Comparison of ENCODE assay signal across 14 cellular contexts in the genomic region with DNA sequence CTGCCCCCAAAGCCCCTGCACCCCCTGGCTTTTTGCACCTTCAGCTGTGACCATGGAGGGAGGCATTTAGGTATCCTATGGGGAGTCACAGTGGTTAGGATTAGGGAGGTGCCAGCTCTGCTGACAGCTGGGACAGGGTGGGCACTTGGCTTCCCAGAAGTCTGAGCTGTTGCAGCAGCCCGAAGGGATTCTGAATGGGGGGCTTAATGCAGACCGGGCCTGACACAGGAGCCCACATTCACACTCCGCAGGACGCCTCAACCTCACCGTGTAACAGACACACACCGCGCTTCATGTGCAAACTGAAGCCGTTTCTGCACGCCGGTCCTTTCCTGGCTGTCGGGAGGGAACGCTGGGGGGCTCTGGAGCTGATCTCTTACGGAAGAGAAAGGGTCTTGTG. TPM values are rescaled to one million over a fixed set of nuclear protein-coding genes. Genes with fewer than 3 reads are reported as not detected.
DNase-seq lines count a peak whose midpoint lies in the region; ATAC-seq and TF ChIP-seq lines count a peak whose summit lies in the region.
"Had no signal": no experiment of that assay in that cellular context is flagged by ENCODE, and none has a peak within 500 bp of the region (broad histone marks: within the 10 kb centered on the region; RNA-seq: fewer than 3 reads in every experiment).

No MANE protein-coding gene starts in this region.

- no peak for TF ChIP-seq EP300 in SK-N-SH (IDR thresholded peaks at IDR 0.05; ENCODE audit: borderline replicate concordance in 1 of 2, low read depth in 1 of 2, low read length in 1 of 2)

- H3K4me1 ChIP-seq in SK-N-SH (ENCODE audit: control insufficient read depth in 1 of 2, insufficient read depth in 2 of 2, low read depth in 1 of 2, low read length in 1 of 2) = peaks cover 0 to 37% of the 10 kb centered on the region in 2 experiments; a peak in 1 of 4 replicates
- no peaks in the 10 kb centered on the region for H3K4me1 ChIP-seq in OCI-LY7 (ENCODE audit: insufficient read depth, low read length, poor library complexity, severe bottlenecking)

- H3K9me3 Mint-ChIP-seq in activated CD4-positive, alpha-beta memory T cell treated with anti-CD3 and anti-CD28 coated beads for 36 hours = no peaks in the 10 kb centered on the region
- no peaks in the 10 kb centered on the region for H3K9me3 Mint-ChIP-seq in progenitor cell of endocrine pancreas (ENCODE audit: low read depth)
- H3K9me3 Mint-ChIP-seq: activated naive CD4-positive, alpha-beta T cell treated with anti-CD3 and anti-CD28 coated beads, Interleukin-2, amount 50 U/mL, for 72 hours had no signal

- no peak for ATAC-seq in SK-N-SH treated with all-trans-retinoic acid at 6 μM for 48 hours
- no peak for ATAC-seq in Right ventricle myocardium superior (ENCODE audit: poor library complexity)
- ATAC-seq: PC-3 had no signal

- CTCF ChIA-PET in SK-N-SH (lab: Yijun Ruan, JAX) = interaction anchor here (0.9 kb wide), 1 partner anchor 48 kb away, joined by 4 read pairs; no protein-coding TSS in a partner anchor
- CTCF ChIA-PET in activated CD4-positive, alpha-beta memory T cell treated with anti-CD3 and anti-CD28 coated beads for 36 hours (lab: Charles Lee) = interaction anchor here (0.9 to 1.5 kb wide), 3 partner anchors 25 to 359 kb away, joined by 3 to 5 read pairs (median 5); no protein-coding TSS in a partner anchor
- CTCF ChIA-PET in OCI-LY7 (lab: Charles Lee; ENCODE audit: unreplicated experiment) = no interaction called here

- no peaks in the 10 kb centered on the region for H3K27me3 ChIP-seq in SK-N-SH (ENCODE audit: insufficient read depth)

- peak overlapping the region; percentile 13 for H3K4me3 Mint-ChIP-seq in activated CD4-positive, alpha-beta memory T cell treated with anti-CD3 and anti-CD28 coated beads for 36 hours
- peak overlapping the region; percentile 56 for H3K4me3 Mint-ChIP-seq in progenitor cell of endocrine pancreas (ENCODE audit: low read depth)

- H3K4me2 ChIP-seq in SK-N-SH = peak overlapping the region; percentile 71; the same call in 1 of the 2 replicates
- H3K4me2 ChIP-seq in OCI-LY7 (ENCODE audit: low read length) = no peak overlapping the region

- H3K27me3 Mint-ChIP-seq in activated CD4-positive, alpha-beta memory T cell treated with anti-CD3 and anti-CD28 coated beads for 36 hours = peaks cover 45% of the 10 kb centered on the region
- peaks cover 55% of the 10 kb centered on the region for H3K27me3 Mint-ChIP-seq in progenitor cell of endocrine pancreas

- no peak overlapping the region for H3K27ac Mint-ChIP-seq in activated CD4-positive, alpha-beta memory T cell treated with anti-CD3 and anti-CD28 coated beads for 36 hours
- H3K27ac Mint-ChIP-seq in progenitor cell of endocrine pancreas = no peak overlapping the region
- H3K27ac Mint-ChIP-seq: activated naive CD4-positive, alpha-beta T cell treated with anti-CD3 and anti-CD28 coated beads, Interleukin-2, amount 50 U/mL, for 72 hours had no signal

- no peaks in the 10 kb centered on the region; the same call in 1 of the 2 replicates for H3K79me2 ChIP-seq in SK-N-SH (ENCODE audit: insufficient read depth)
- H3K79me2 ChIP-seq in OCI-LY7 (ENCODE audit: insufficient read depth, low read depth, low read length) = no peaks in the 10 kb centered on the region

- H4K20me1 ChIP-seq in SK-N-SH (ENCODE audit: insufficient read depth) (peaks cover 7% of the 10 kb centered on the region; the same call in 1 of the 2 replicates), OCI-LY7 (ENCODE audit: insufficient read depth, low read length) (no peaks in the 10 kb centered on the region)

- DNase-seq in SK-N-SH = no peak
- DNase-seq in activated CD4-positive, alpha-beta memory T cell treated with anti-CD3 and anti-CD28 coated beads for 36 hours = no peak
- DNase-seq in islet precursor cell = peak; percentile 42
- no peak for DNase-seq in progenitor cell of endocrine pancreas (ENCODE audit: low spot score, unreplicated experiment)
- DNase-seq in NCI-H2081 (lab: John Stamatoyannopoulos, UW) = no peak
- DNase-seq in OCI-LY7 (ENCODE audit: low spot score) = no peak
- DNase-seq in Right ventricle myocardium superior = no peak
- DNase-seq: NCI-H2029; PC-3; stimulated activated CD4-positive, alpha-beta T cell treated with anti-CD3 and anti-CD28 coated beads, Interleukin-4, amount 100 ng/mL, for 24 hours had no signal

- H3F3A ChIP-seq in SK-N-SH (replicated peaks; ENCODE audit: insufficient read depth) = peaks cover 7% of the 10 kb centered on the region

- POLR2A ChIA-PET in SK-N-SH (lab: Yijun Ruan, JAX) = interaction anchor here (0.6 to 0.8 kb wide), 2 partner anchors 41 to 1491 kb away, joined by 3 to 7 read pairs; a partner anchor contains a TSS
- POLR2A ChIA-PET in activated CD4-positive, alpha-beta memory T cell treated with anti-CD3 and anti-CD28 coated beads for 36 hours (lab: Charles Lee) = no interaction called here
- POLR2A ChIA-PET in OCI-LY7 (lab: Charles Lee) = no interaction called here

- no TSS peak for BruUV-seq in OCI-LY7 (replicated peaks; lab: Mats Ljungman, UMichigan)

- no peak for TF ChIP-seq CTCF in SK-N-SH (IDR thresholded peaks at IDR 0.05)
- TF ChIP-seq CTCF in progenitor cell of endocrine pancreas (IDR thresholded peaks at IDR 0.05; ENCODE audit: unreplicated experiment) = no peak
- TF ChIP-seq CTCF in OCI-LY7 (conservative IDR thresholded peaks at IDR 0.05; ENCODE audit: low read length) = no peak

- H3K27ac ChIP-seq in SK-N-SH (ENCODE audit: low read depth in 2 of 2, low read length in 1 of 2) (no peak overlapping the region), OCI-LY7 (ENCODE audit: low read depth, low read length, poor library complexity, severe bottlenecking) (no peak overlapping the region)
- H3K27ac ChIP-seq: neutrophil had no signal

- H3K4me3 ChIP-seq in SK-N-SH (ENCODE audit: low read depth in 2 of 2, low read length in 1 of 2) = no peak overlapping the region
- no peak overlapping the region for H3K4me3 ChIP-seq in OCI-LY7 (ENCODE audit: low read depth, low read length, poor library complexity, severe bottlenecking)

- H3K9ac ChIP-seq in SK-N-SH = no peak overlapping the region

- H3K9me2 ChIP-seq in SK-N-SH (no peaks in the 10 kb centered on the region), OCI-LY7 (ENCODE audit: insufficient read depth, low read length) (no peaks in the 10 kb centered on the region)

- intact Hi-C loops in activated CD4-positive, alpha-beta memory T cell treated with anti-CD3 and anti-CD28 coated beads for 36 hours (cut with micrococcal nuclease) = no loop called here
- intact Hi-C loops in OCI-LY7 (cut with micrococcal nuclease; ENCODE audit: unreplicated experiment) = no loop called here
- intact Hi-C loops in Right ventricle myocardium superior (cut with DNase I) = no loop called here

- no peaks in the 10 kb centered on the region for H3K9me3 ChIP-seq in SK-N-SH
- no peaks in the 10 kb centered on the region for H3K9me3 ChIP-seq in OCI-LY7 (ENCODE audit: low read length)
- H3K9me3 ChIP-seq: neutrophil, tibial artery had no signal

- H3K36me3 ChIP-seq in SK-N-SH (replicated peaks in 1 of 2; ENCODE audit: control insufficient read depth in 1 of 2, insufficient read depth in 2 of 2, low read length in 1 of 2) = no peaks in the 10 kb centered on the region
- no peaks in the 10 kb centered on the region for H3K36me3 ChIP-seq in OCI-LY7 (ENCODE audit: insufficient read depth, low read length)
- H3K36me3 ChIP-seq: neutrophil, tibial artery had no signal

- TF ChIP-seq RAD21 in SK-N-SH (IDR thresholded peaks at IDR 0.05; ENCODE audit: low read length) = no peak

- H3K36me3 Mint-ChIP-seq in activated CD4-positive, alpha-beta memory T cell treated with anti-CD3 and anti-CD28 coated beads for 36 hours = peaks cover 3% of the 10 kb centered on the region
- peaks cover 9% of the 10 kb centered on the region for H3K36me3 Mint-ChIP-seq in progenitor cell of endocrine pancreas (ENCODE audit: insufficient read depth)

- 97% methylated on average over 11 of the region's 13 CpGs for WGBS in SK-N-SH (ENCODE audit: low lambda C conversion rate)

- H3K4me1 Mint-ChIP-seq in activated CD4-positive, alpha-beta memory T cell treated with anti-CD3 and anti-CD28 coated beads for 36 hours (ENCODE audit: low read depth) = peaks cover 9% of the 10 kb centered on the region
- peaks cover 7% of the 10 kb centered on the region for H3K4me1 Mint-ChIP-seq in progenitor cell of endocrine pancreas (ENCODE audit: low read depth)

- no peak overlapping the region for H2AFZ ChIP-seq in SK-N-SH (ENCODE audit: low read depth)
- H2AFZ ChIP-seq in OCI-LY7 (ENCODE audit: low read length) = no peak overlapping the region

TF ChIP-seq in SK-N-SH, 30 proteins besides CTCF, POLR2A, EP300 and RAD21 (continues in another document):
- TF ChIP-seq TCF12 (IDR thresholded peaks at IDR 0.05) (no peak), FOSL2 (IDR thresholded peaks at IDR 0.05; ENCODE audit: borderline replicate concordance, low read depth) (no peak), JUND (IDR thresholded peaks at IDR 0.05) (no peak)

TF ChIP-seq in SK-N-SH treated with all-trans-retinoic acid at 6 μM for 48 hours, 23 proteins besides CTCF, POLR2A, EP300 and RAD21 (continues in another document):
- TF ChIP-seq ISL1 (CRISPR knock-in tag; IDR thresholded peaks at IDR 0.05) (no peak), TOX (CRISPR knock-in tag; IDR thresholded peaks at IDR 0.05; ENCODE audit: borderline replicate concordance) (no peak), ZNF565 (CRISPR knock-in tag; conservative IDR thresholded peaks at IDR 0.05; ENCODE audit: low read depth) (no peak)

RNA-seq across cellular contexts. Expression of a gene that starts 1.9 kb away (rescaled TPM):
- polyA plus RNA-seq in SK-N-SH (2012; rRNA removed) = 15.9 and 20.6 TPM in 2 replicates
- 8.4 and 13.2 TPM in 2 replicates for polyA plus RNA-seq in SK-N-SH (2012; cell fraction: cytosol; rRNA removed)
- polyA plus RNA-seq in SK-N-SH (2012; cell fraction: nucleus; rRNA removed) = 103 and 177 TPM in 2 replicates
- 1 to 10 TPM; 5.9 to 6.6 TPM for total RNA-seq in activated CD4-positive, alpha-beta memory T cell treated with anti-CD3 and anti-CD28 coated beads for 36 hours
- total RNA-seq in progenitor cell of endocrine pancreas (63.8 and 64.9 TPM in 2 replicates), OCI-LY7 (2022) (2.6 and 4.4 TPM in 2 replicates), Right ventricle myocardium superior (2.9 TPM)
- 0.41 and 1.5 TPM in 2 replicates for total RNA-seq in OCI-LY7 (2014; rRNA removed; shearing (Covaris generic))

RNA-seq across cellular contexts. Expression of a gene that starts 30.5 kb away (rescaled TPM):
- 233 and 268 TPM in 2 replicates for polyA plus RNA-seq in SK-N-SH (2012; rRNA removed)
- 158 and 196 TPM in 2 replicates for polyA plus RNA-seq in SK-N-SH (2012; cell fraction: cytosol; rRNA removed)
- polyA plus RNA-seq in SK-N-SH (2012; cell fraction: nucleus; rRNA removed) = 526 and 663 TPM in 2 replicates
- total RNA-seq in activated CD4-positive, alpha-beta memory T cell treated with anti-CD3 and anti-CD28 coated beads for 36 hours = 10 to 100 TPM; 95.6 to 99.1 TPM
- 98.9 and 108 TPM in 2 replicates for total RNA-seq in progenitor cell of endocrine pancreas
- 154 and 162 TPM in 2 replicates for total RNA-seq in OCI-LY7 (2014; rRNA removed; shearing (Covaris generic))
- total RNA-seq in OCI-LY7 (2022) = 123 and 142 TPM in 2 replicates
- total RNA-seq in Right ventricle myocardium superior = 277 TPM

RNA-seq across cellular contexts. Expression of a gene that starts 42.1 kb away (rescaled TPM):
- polyA plus RNA-seq in SK-N-SH (2012; rRNA removed) = 158 and 218 TPM in 2 replicates
- polyA plus RNA-seq in SK-N-SH (2012; cell fraction: cytosol; rRNA removed) = 111 and 114 TPM in 2 replicates
- 520 and 629 TPM in 2 replicates for polyA plus RNA-seq in SK-N-SH (2012; cell fraction: nucleus; rRNA removed)
- total RNA-seq in activated CD4-positive, alpha-beta memory T cell treated with anti-CD3 and anti-CD28 coated beads for 36 hours = 100 to 1,000 TPM; 402 to 408 TPM
- total RNA-seq in progenitor cell of endocrine pancreas (271 and 282 TPM in 2 replicates), OCI-LY7 (2022) (464 and 544 TPM in 2 replicates), Right ventricle myocardium superior (45.6 TPM)
- total RNA-seq in OCI-LY7 (2014; rRNA removed; shearing (Covaris generic)) = 580 and 640 TPM in 2 replicates
